Comparison of ENCODE assay signal across 30 cellular contexts in genomic region chr6:95589067-95589466, GRCh38.
"Had no signal": no experiment of that assay in that cellular context is flagged by ENCODE, and none has a peak within 500 bp of the region (broad histone marks: within the 10 kb centered on the region; RNA-seq: fewer than 3 reads in every experiment).

No MANE protein-coding gene starts in this region.

- H3K9me3 ChIP-seq: colonic mucosa, gastrocnemius medialis had no signal

- H3K36me3 ChIP-seq: adrenal gland, colonic mucosa, gastrocnemius medialis, heart left ventricle, WERI-Rb-1 had no signal

- H3K27me3 ChIP-seq: adrenal gland, body of pancreas, colonic mucosa, foreskin keratinocyte, gastrocnemius medialis, heart left ventricle had no signal

- H3K27ac ChIP-seq: adrenal gland, body of pancreas, colonic mucosa, foreskin keratinocyte, gastrocnemius medialis, heart left ventricle, WERI-Rb-1 had no signal

- DNase-seq: activated B cell treated with CpG ODN at 0.5 μM for 24 hours; activated CD4-positive, alpha-beta T cell treated with anti-CD3 and anti-CD28 coated beads for 48 hours; activated CD4-positive, alpha-beta T cell treated with anti-CD3 and anti-CD28 coated beads, Interleukin-2, amount 50 U/mL, for 1 hour; activated CD4-positive, alpha-beta T cell treated with anti-CD3 and anti-CD28 coated beads, Interleukin-2, amount 50 U/mL, for 48 hours; activated CD8-positive, alpha-beta memory T cell treated with anti-CD3 and anti-CD28 coated beads for 24 hours; activated CD8-positive, alpha-beta T cell treated with anti-CD3 and anti-CD28 coated beads for 36 hours; activated effector memory CD4-positive, alpha-beta T cell treated with anti-CD3 and anti-CD28 coated beads, Interleukin-2, amount 50 U/mL, for 16 hours; activated naive CD4-positive, alpha-beta T cell treated with anti-CD3 and anti-CD28 coated beads for 36 hours; activated naive CD8-positive, alpha-beta T cell treated with anti-CD3 and anti-CD28 coated beads for 36 hours; activated naive CD8-positive, alpha-beta T cell treated with anti-CD3 and anti-CD28 coated beads, Interleukin-2, amount 50 U/mL, for 24 hours; activated T-cell treated with anti-CD3 and anti-CD28 coated beads, Interleukin-2, amount 50 U/mL, for 4 hours; adrenal gland; amygdala; aorta; body of pancreas; central memory CD4-positive, alpha-beta T cell; cerebellar nuclear complex; colonic mucosa; effector CD8-positive, alpha-beta T cell; foreskin keratinocyte; gastrocnemius medialis; glutamatergic neuron; heart left ventricle; T-helper 1 cell; T-helper 17 cell; T1000; WERI-Rb-1 had no signal

- H3K4me3 ChIP-seq: adrenal gland, body of pancreas, colonic mucosa, gastrocnemius medialis, heart left ventricle had no signal

- ATAC-seq: activated CD4-positive, CD25-positive, alpha-beta regulatory T cell treated with anti-CD3 and anti-CD28 coated beads, Interleukin-2, amount 50 U/mL, for 24 hours; activated CD8-positive, alpha-beta T cell treated with anti-CD3 and anti-CD28 coated beads for 36 hours; activated naive CD8-positive, alpha-beta T cell treated with anti-CD3 and anti-CD28 coated beads, Interleukin-2, amount 50 U/mL, for 24 hours; activated T-cell treated with anti-CD3 and anti-CD28 coated beads, Interleukin-2, amount 50 U/mL, for 4 hours; activated T-helper 17 cell treated with anti-CD3 and anti-CD28 coated beads, Interleukin-2, amount 50 U/mL, for 72 hours; body of pancreas; esophagus mucosa; foreskin keratinocyte; gastrocnemius medialis; heart left ventricle; T-helper 17 cell had no signal

- H3K4me1 ChIP-seq: colonic mucosa, foreskin keratinocyte, gastrocnemius medialis had no signal
